8 cellular contexts compared by ENCODE assay signal in genomic region chr16:66650707-66651473, GRCh38. TPM values are rescaled to one million over a fixed set of nuclear protein-coding genes. Genes with fewer than 3 reads are reported as not detected.
DNase-seq lines count a peak whose midpoint lies in the region; ATAC-seq and TF ChIP-seq lines count a peak whose summit lies in the region.

No MANE protein-coding gene starts in this region.

- peak; percentile 96 for TF ChIP-seq CTCF in AG04450 (IDR thresholded peaks at IDR 0.05; ENCODE audit: low read depth, low read length)
- TF ChIP-seq CTCF in colonic mucosa (IDR thresholded peaks at IDR 0.05): peak; percentile 87

- CTCF ChIA-PET in AG04450 (lab: Charles Lee): interaction anchor here (0.5 to 2.5 kb wide), 51 partner anchors 8 to 450 kb away, joined by 3 to 118 read pairs (median 6); partner anchors contain the start of genes CMTM3, DYNC1LI2 and NAE1

- no peaks in the 10 kb centered on the region for H3K36me3 ChIP-seq in colonic mucosa

- H3K4me1 ChIP-seq in colonic mucosa: peaks cover 6% of the 10 kb centered on the region

- H3K27ac ChIP-seq in AG04450 (ENCODE audit: low read depth, low read length) (no peak overlapping the region), colonic mucosa (no peak overlapping the region)

- peak; percentile 87 for ATAC-seq in GM18909 (IDR thresholded peaks at IDR 0.05; ENCODE audit: poor library complexity, unreplicated experiment)
- peak; percentile 97 for ATAC-seq in HG03354 (IDR thresholded peaks at IDR 0.05; ENCODE audit: poor library complexity, severe bottlenecking, unreplicated experiment)

- H3K9me3 ChIP-seq in AG04450 (ENCODE audit: control insufficient read depth, insufficient read depth, low read length) (no peaks in the 10 kb centered on the region), colonic mucosa (no peaks in the 10 kb centered on the region)

- DNase-seq in AG04450 (ENCODE audit: low read depth, low spot score) (peak; percentile 55), NCI-H510A treated with DMSO at 0.1 percent for 48 hours (lab: John Stamatoyannopoulos, UW) (peak; percentile 80), colonic mucosa (peak; percentile 85), left kidney (ENCODE audit: low read depth, low spot score) (peak; percentile 95)
- DNase-seq in activated CD4-positive, alpha-beta T cell treated with anti-CD3 and anti-CD28 coated beads for 48 hours: peak; percentile 88
- DNase-seq in stimulated activated CD4-positive, alpha-beta T cell treated with anti-CD3 and anti-CD28 coated beads, Interleukin-2, amount 100 ng/mL, for 48 hours: peak; percentile 76 to 78

- intact Hi-C loops in colonic mucosa (cut with DNase I): no loop called here

- H3K9ac ChIP-seq in colonic mucosa (ENCODE audit: low read depth in 2 of 2, low read length in 2 of 2): no peak overlapping the region

- H3K27me3 ChIP-seq in AG04450 (ENCODE audit: control insufficient read depth, insufficient read depth, low read length) (no peaks in the 10 kb centered on the region), colonic mucosa (no peaks in the 10 kb centered on the region)

- POLR2A ChIA-PET in AG04450 (lab: Yijun Ruan, JAX): interaction anchor here (0.5 to 1.7 kb wide), 3 partner anchors 10 to 58 kb away, joined by 3 to 4 read pairs (median 4); no protein-coding TSS in a partner anchor

- H3K4me3 ChIP-seq in AG04450 (ENCODE audit: low read depth, low read length) (peak overlapping the region; percentile 5; the same call in 1 of the 2 replicates), colonic mucosa (no peak overlapping the region)

RNA-seq across cellular contexts. Expression of gene CMTM4, which starts 45.7 kb away (rescaled TPM):
- polyA plus RNA-seq in AG04450 (2011; rRNA removed): 16.4 and 19.2 TPM in 2 replicates
- polyA minus RNA-seq in AG04450 (2011; rRNA and poly(A)+ RNA removed): 25.2 and 29.4 TPM in 2 replicates
- total RNA-seq in colonic mucosa: 100 to 1,000 TPM; 150 to 212 TPM

RNA-seq across cellular contexts. Expression of gene CMTM3, which starts 46.4 kb away (rescaled TPM):
- 31.6 and 33.5 TPM in 2 replicates for polyA plus RNA-seq in AG04450 (2011; rRNA removed)
- polyA minus RNA-seq in AG04450 (2011; rRNA and poly(A)+ RNA removed): 31.5 and 41.0 TPM in 2 replicates
- total RNA-seq in colonic mucosa: 1 to 10 TPM; 4.0 to 7.9 TPM
